8 cellular contexts compared by ENCODE assay signal in the genomic region with DNA sequence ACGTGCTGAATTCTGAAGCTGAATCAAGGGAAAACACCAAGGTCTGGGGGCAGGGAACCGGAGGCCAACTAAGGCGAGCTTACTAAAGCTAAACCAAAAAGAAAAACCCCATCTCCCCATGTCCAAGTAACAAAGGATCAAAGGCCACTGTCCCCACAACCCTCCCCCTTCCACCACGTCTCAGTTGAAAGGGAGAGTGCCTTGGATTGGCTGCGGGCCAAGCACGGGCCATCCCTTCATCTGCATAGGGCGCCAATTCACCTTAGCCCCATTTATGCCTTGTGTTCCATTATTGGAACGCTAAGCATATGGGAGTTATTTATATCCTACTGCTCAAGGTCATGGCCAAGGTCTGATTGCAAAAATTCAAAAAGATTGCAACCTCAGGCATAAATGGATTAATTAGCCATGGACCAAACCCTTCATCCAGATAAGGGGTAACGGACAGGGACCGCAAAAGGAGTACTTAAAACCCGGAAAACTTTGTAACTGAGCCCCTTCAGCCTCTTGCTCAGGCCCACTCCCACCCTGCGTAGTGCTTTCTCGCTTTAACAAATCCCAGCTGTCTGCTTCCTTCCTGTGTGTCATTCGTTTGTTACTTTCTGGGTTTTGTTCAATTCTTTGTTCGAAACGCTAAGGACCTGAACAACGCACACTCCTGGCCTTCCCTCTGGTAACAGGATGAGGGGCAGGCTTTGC. TPM values are rescaled to one million over a fixed set of nuclear protein-coding genes. Genes with fewer than 3 reads are reported as not detected.
DNase-seq lines count a peak whose midpoint lies in the region; ATAC-seq and TF ChIP-seq lines count a peak whose summit lies in the region.

No MANE protein-coding gene starts in this region.

- H3K4me1 ChIP-seq in cardiac muscle cell (ENCODE audit: low read depth) (peaks cover 15% of the 10 kb centered on the region), foreskin keratinocyte (peaks cover 10% of the 10 kb centered on the region)

- intact Hi-C loops in activated CD4-positive, alpha-beta T cell treated with anti-CD3 and anti-CD28 coated beads for 36 hours (cut with DNase I, micrococcal nuclease) = loop anchor here (1.0 to 5.0 kb wide), 18 partner anchors 33 to 455 kb away; partner anchors contain the start of genes ACD (in 2 of the 2), CTCF (in 2 of the 2), PARD6A (in 2 of the 2) and C16orf86 (in 1 of the 2)

- H3K9me3 ChIP-seq in cardiac muscle cell (ENCODE audit: low read depth) = no peaks in the 10 kb centered on the region

- ATAC-seq in activated CD4-positive, alpha-beta T cell treated with anti-CD3 and anti-CD28 coated beads for 36 hours = peak; percentile 35
- no peak for ATAC-seq in HG03378 (IDR thresholded peaks at IDR 0.05; ENCODE audit: unreplicated experiment)
- no peak for ATAC-seq in foreskin keratinocyte

- POLR2A ChIA-PET in activated CD4-positive, alpha-beta T cell treated with anti-CD3 and anti-CD28 coated beads for 36 hours (lab: Charles Lee) = interaction anchor here (0.5 to 1.7 kb wide), 5 partner anchors 80 to 498 kb away, joined by 3 to 4 read pairs (median 3); partner anchors contain the start of genes ACD, CARMIL2 and CTCF

- peaks cover 10% of the 10 kb centered on the region for H3K36me3 Mint-ChIP-seq in activated CD4-positive, alpha-beta T cell treated with anti-CD3 and anti-CD28 coated beads for 36 hours (ENCODE audit: low read depth)

- DNase-seq in activated CD4-positive, alpha-beta T cell treated with anti-CD3 and anti-CD28 coated beads for 36 hours = peak; percentile 77
- DNase-seq in activated CD4-positive, alpha-beta T cell treated with anti-CD3 and anti-CD28 coated beads for 1 hour = no peak
- DNase-seq in NCI-H1930 (lab: John Stamatoyannopoulos, UW) (peak; percentile 11 to 23), cardiac muscle cell (ENCODE audit: low read depth in 1 of 2, low spot score in 1 of 2) (peak in 1 of 2 donors; percentile 45), retina (peak; percentile 19), foreskin keratinocyte (no peak)
- peak; percentile 24 for DNase-seq in activated T-helper 9 cell treated with anti-CD3 and anti-CD28 coated beads, Interleukin-2, amount 50 U/mL, for 16 hours (ENCODE audit: low read depth)

- H3K9me3 Mint-ChIP-seq in activated CD4-positive, alpha-beta T cell treated with anti-CD3 and anti-CD28 coated beads for 36 hours (ENCODE audit: low read depth) = no peaks in the 10 kb centered on the region

- no peaks in the 10 kb centered on the region for H3K36me3 ChIP-seq in cardiac muscle cell

- no peaks in the 10 kb centered on the region for H3K27me3 Mint-ChIP-seq in activated CD4-positive, alpha-beta T cell treated with anti-CD3 and anti-CD28 coated beads for 36 hours

- H3K27ac ChIP-seq in cardiac muscle cell (peak overlapping the region; percentile 50), foreskin keratinocyte (no peak overlapping the region)

- peaks cover 24% of the 10 kb centered on the region for H3K4me1 Mint-ChIP-seq in activated CD4-positive, alpha-beta T cell treated with anti-CD3 and anti-CD28 coated beads for 36 hours

- H3K27ac Mint-ChIP-seq in activated CD4-positive, alpha-beta T cell treated with anti-CD3 and anti-CD28 coated beads for 36 hours = peak overlapping the region; percentile 98

- peak overlapping the region; percentile 97 for H3K4me3 Mint-ChIP-seq in activated CD4-positive, alpha-beta T cell treated with anti-CD3 and anti-CD28 coated beads for 36 hours

- H3K4me3 ChIP-seq in cardiac muscle cell = peak overlapping the region; percentile 11

- CTCF ChIA-PET in activated CD4-positive, alpha-beta T cell treated with anti-CD3 and anti-CD28 coated beads for 36 hours (lab: Charles Lee) = interaction anchor here (0.6 to 22.2 kb wide), 30 partner anchors 9 to 519 kb away, joined by 3 to 390 read pairs (median 4); partner anchors contain the start of genes C16orf86, CTCF, ENKD1 and TMEM208

- H3K27me3 ChIP-seq in cardiac muscle cell (no peaks in the 10 kb centered on the region), foreskin keratinocyte (no peaks in the 10 kb centered on the region)

- TF ChIP-seq CTCF in cardiac muscle cell (IDR thresholded peaks at IDR 0.05; ENCODE audit: low read depth, low read length) = no peak
- TF ChIP-seq CTCF in foreskin keratinocyte (conservative IDR thresholded peaks at IDR 0.05) = no peak

RNA-seq across cellular contexts. Expression of gene ATP6V0D1, which starts 0.8 kb away (rescaled TPM):
- total RNA-seq in activated CD4-positive, alpha-beta T cell treated with anti-CD3 and anti-CD28 coated beads for 36 hours = 10 to 100 TPM; 16.3 to 17.3 TPM
- total RNA-seq in cardiac muscle cell = 74.5 and 140 TPM in 2 replicates
- 139 and 203 TPM in 2 replicates for polyA plus RNA-seq in cardiac muscle cell
- total RNA-seq in foreskin keratinocyte = 97.7 and 102 TPM in 2 replicates
- 114 and 119 TPM in 2 replicates for polyA plus RNA-seq in foreskin keratinocyte

RNA-seq across cellular contexts. Expression of gene AGRP, which starts 1.6 kb away (rescaled TPM):
- not detected for total RNA-seq in activated CD4-positive, alpha-beta T cell treated with anti-CD3 and anti-CD28 coated beads for 36 hours
- total RNA-seq in cardiac muscle cell (not detected in 2 replicates), foreskin keratinocyte (not detected in 2 replicates)
- polyA plus RNA-seq in cardiac muscle cell (0.71 TPM in 1 of 2 replicates, not detected in the other), foreskin keratinocyte (not detected in 2 replicates)

RNA-seq across cellular contexts. Expression of gene RIPOR1, which starts 46.9 kb away (rescaled TPM):
- 10 to 100 TPM; 18.9 to 24.1 TPM for total RNA-seq in activated CD4-positive, alpha-beta T cell treated with anti-CD3 and anti-CD28 coated beads for 36 hours
- 27.3 and 35.7 TPM in 2 replicates for total RNA-seq in cardiac muscle cell
- polyA plus RNA-seq in cardiac muscle cell = 29.5 and 46.3 TPM in 2 replicates
- total RNA-seq in foreskin keratinocyte = 31.6 and 32.0 TPM in 2 replicates
- 29.3 and 29.9 TPM in 2 replicates for polyA plus RNA-seq in foreskin keratinocyte

RNA-seq across cellular contexts. Expression of gene HSD11B2, which starts 50.8 kb away (rescaled TPM):
- total RNA-seq in activated CD4-positive, alpha-beta T cell treated with anti-CD3 and anti-CD28 coated beads for 36 hours = 1 to 10 TPM; 2.0 to 2.2 TPM
- 0.28 and 0.36 TPM in 2 replicates for total RNA-seq in cardiac muscle cell
- polyA plus RNA-seq in cardiac muscle cell = 0.26 and 0.84 TPM in 2 replicates
- total RNA-seq in foreskin keratinocyte = 0.78 and 1.1 TPM in 2 replicates
- polyA plus RNA-seq in foreskin keratinocyte = 1.3 and 1.5 TPM in 2 replicates

Comparison
In these comparisons a context has a peak if more than half of its experiments do, and no peak if none do; other contexts are left out.
1. DNase-seq: peak in activated CD4-positive, alpha-beta T cell treated with anti-CD3 and anti-CD28 coated beads for 36 hours (single experiment), NCI-H1930 (2 of 2), activated T-helper 9 cell treated with anti-CD3 and anti-CD28 coated beads, Interleukin-2, amount 50 U/mL, for 16 hours (single experiment) and retina (single experiment); none in activated CD4-positive, alpha-beta T cell treated with anti-CD3 and anti-CD28 coated beads for 1 hour (single experiment) and foreskin keratinocyte (0 of 2).